Comparison of ENCODE assay signal across 17 cellular contexts in the genomic region with DNA sequence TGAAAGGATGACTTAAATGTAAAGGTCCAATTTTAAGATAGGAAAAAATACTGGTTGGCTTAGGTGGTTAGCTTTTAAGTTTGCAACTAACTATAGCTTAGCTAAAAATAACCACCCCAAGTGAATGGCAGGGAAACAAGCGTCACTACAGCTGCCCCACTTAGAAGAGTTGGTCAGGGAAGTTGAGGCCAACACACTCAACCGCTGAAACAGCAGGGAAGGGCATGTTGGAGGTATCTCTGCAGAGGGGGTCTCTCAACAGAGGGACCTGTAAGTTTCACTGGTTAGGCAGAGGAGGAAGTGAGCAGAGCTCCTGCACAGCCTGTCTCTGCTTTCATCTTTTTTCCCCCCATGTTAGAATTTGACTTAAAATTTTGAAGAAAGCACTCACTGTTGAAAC.
DNase-seq lines count a peak whose midpoint lies in the region; ATAC-seq, FAIRE-seq and TF ChIP-seq lines count a peak whose summit lies in the region.
"Had no signal": no experiment of that assay in that cellular context is flagged by ENCODE, and none has a peak within 500 bp of the region (broad histone marks: within the 10 kb centered on the region; RNA-seq: fewer than 3 reads in every experiment).

No MANE protein-coding gene starts in this region.

- H3K9me3 ChIP-seq in Karpas-422 (ENCODE audit: low read length): no peaks in the 10 kb centered on the region
- no peaks in the 10 kb centered on the region for H3K9me3 ChIP-seq in small intestine (ENCODE audit: control insufficient read depth, low read depth)
- H3K9me3 ChIP-seq: mucosa of descending colon, right lobe of liver, testis had no signal

- no peak for FAIRE-seq in small intestine (lab: Jason Lieb, UNC)

- H4K20me1 ChIP-seq in Karpas-422 (ENCODE audit: insufficient read depth, low read depth, low read length): no peaks in the 10 kb centered on the region

- H3K4me3 ChIP-seq in Karpas-422 (ENCODE audit: low read length): no peak overlapping the region
- H3K4me3 ChIP-seq in small intestine (ENCODE audit: low read depth in 1 of 2, low read length in 2 of 2): no peak overlapping the region
- H3K4me3 ChIP-seq: mucosa of descending colon, right lobe of liver, testis had no signal

- ATAC-seq in GM21619 (IDR thresholded peaks at IDR 0.05; ENCODE audit: unreplicated experiment): peak; percentile 48
- no peak for ATAC-seq in activated naive CD8-positive, alpha-beta T cell treated with anti-CD3 and anti-CD28 coated beads, Interleukin-2, amount 50 U/mL, for 24 hours

- H3K36me3 ChIP-seq in Karpas-422 (ENCODE audit: insufficient read depth, low read length) (no peaks in the 10 kb centered on the region), small intestine (ENCODE audit: control insufficient read depth in 2 of 2, insufficient read depth in 2 of 2, low read length in 2 of 2) (no peaks in the 10 kb centered on the region)
- H3K36me3 ChIP-seq: right lobe of liver had no signal

- CTCF ChIA-PET in Calu3 (lab: Charles Lee): no interaction called here

- no peaks in the 10 kb centered on the region for H3K9me3 Mint-ChIP-seq in osteocyte (ENCODE audit: unreplicated experiment)
- no peaks in the 10 kb centered on the region for H3K9me3 Mint-ChIP-seq in Calu3 (ENCODE audit: low read depth, unreplicated experiment)
- H3K9me3 Mint-ChIP-seq in activated naive CD8-positive, alpha-beta T cell treated with anti-CD3 and anti-CD28 coated beads, Interleukin-2, amount 50 U/mL, for 24 hours: no peaks in the 10 kb centered on the region
- H3K9me3 Mint-ChIP-seq: activated CD4-positive, alpha-beta T cell treated with anti-CD3 and anti-CD28 coated beads, Interleukin-2, amount 10 ng/mL, durations not matched to agents 24 days and 14 days had no signal

- no peak overlapping the region for H3K27ac ChIP-seq in Karpas-422 (ENCODE audit: low read length)
- no peak overlapping the region for H3K27ac ChIP-seq in small intestine (ENCODE audit: low read depth in 1 of 2, low read length in 1 of 2)
- H3K27ac ChIP-seq: right lobe of liver, testis had no signal

- peaks cover 11% of the 10 kb centered on the region for H3K36me3 Mint-ChIP-seq in osteocyte (ENCODE audit: unreplicated experiment)
- H3K36me3 Mint-ChIP-seq in Calu3 (ENCODE audit: insufficient read depth, unreplicated experiment): peaks cover 10% of the 10 kb centered on the region
- no peaks in the 10 kb centered on the region for H3K36me3 Mint-ChIP-seq in activated naive CD8-positive, alpha-beta T cell treated with anti-CD3 and anti-CD28 coated beads, Interleukin-2, amount 50 U/mL, for 24 hours (ENCODE audit: low read depth)

- no TSS peak for BruUV-seq in Calu3 (replicated peaks; lab: Mats Ljungman, UMichigan)

- 76 to 84% (median 78%) methylated on average over 2 of the region's 2 CpGs for WGBS in small intestine, 3 donors

- H3K9me2 ChIP-seq in Karpas-422 (replicated peaks; ENCODE audit: insufficient read depth, low read length): no peaks in the 10 kb centered on the region

- H2AFZ ChIP-seq in Karpas-422 (ENCODE audit: low read length): no peak overlapping the region

- H3K4me1 ChIP-seq in Karpas-422 (ENCODE audit: low read length): peaks cover 17% of the 10 kb centered on the region
- H3K4me1 ChIP-seq in small intestine (ENCODE audit: control insufficient read depth in 2 of 2, insufficient read depth in 1 of 2, low read depth in 1 of 2, low read length in 1 of 2): peaks cover 0 to 9% of the 10 kb centered on the region in 2 donors

- H3K4me1 Mint-ChIP-seq in osteocyte (ENCODE audit: unreplicated experiment): peaks cover 85% of the 10 kb centered on the region
- H3K4me1 Mint-ChIP-seq in Calu3 (ENCODE audit: low read depth, unreplicated experiment): peaks cover 63% of the 10 kb centered on the region
- peaks cover 13% of the 10 kb centered on the region for H3K4me1 Mint-ChIP-seq in activated naive CD8-positive, alpha-beta T cell treated with anti-CD3 and anti-CD28 coated beads, Interleukin-2, amount 50 U/mL, for 24 hours
- H3K4me1 Mint-ChIP-seq: activated CD4-positive, alpha-beta T cell treated with anti-CD3 and anti-CD28 coated beads, Interleukin-2, amount 10 ng/mL, durations not matched to agents 24 days and 14 days had no signal

- TF ChIP-seq CTCF in osteocyte (IDR thresholded peaks at IDR 0.05) (no peak), Calu3 (IDR thresholded peaks at IDR 0.05; ENCODE audit: unreplicated experiment) (no peak)

- peak overlapping the region; percentile 70 for H3K27ac Mint-ChIP-seq in osteocyte (ENCODE audit: unreplicated experiment)
- H3K27ac Mint-ChIP-seq in Calu3 (ENCODE audit: unreplicated experiment): no peak overlapping the region
- no peak overlapping the region for H3K27ac Mint-ChIP-seq in activated naive CD8-positive, alpha-beta T cell treated with anti-CD3 and anti-CD28 coated beads, Interleukin-2, amount 50 U/mL, for 24 hours
- H3K27ac Mint-ChIP-seq: activated CD4-positive, alpha-beta T cell treated with anti-CD3 and anti-CD28 coated beads, Interleukin-2, amount 10 ng/mL, durations not matched to agents 24 days and 14 days had no signal

- H3K4me3 Mint-ChIP-seq in osteocyte (ENCODE audit: unreplicated experiment): no peak overlapping the region
- H3K4me3 Mint-ChIP-seq in Calu3 (ENCODE audit: low read depth, unreplicated experiment): no peak overlapping the region
- no peak overlapping the region for H3K4me3 Mint-ChIP-seq in activated naive CD8-positive, alpha-beta T cell treated with anti-CD3 and anti-CD28 coated beads, Interleukin-2, amount 50 U/mL, for 24 hours
- H3K4me3 Mint-ChIP-seq: activated CD4-positive, alpha-beta T cell treated with anti-CD3 and anti-CD28 coated beads, Interleukin-2, amount 10 ng/mL, durations not matched to agents 24 days and 14 days had no signal

- H3K27me3 Mint-ChIP-seq in osteocyte (ENCODE audit: unreplicated experiment) (no peaks in the 10 kb centered on the region), Calu3 (ENCODE audit: unreplicated experiment) (no peaks in the 10 kb centered on the region)
- no peaks in the 10 kb centered on the region for H3K27me3 Mint-ChIP-seq in activated naive CD8-positive, alpha-beta T cell treated with anti-CD3 and anti-CD28 coated beads, Interleukin-2, amount 50 U/mL, for 24 hours

- H3K27me3 ChIP-seq in Karpas-422 (ENCODE audit: low read length): no peaks in the 10 kb centered on the region
- H3K27me3 ChIP-seq in small intestine (ENCODE audit: control insufficient read depth in 2 of 2, insufficient read depth in 2 of 2, low read length in 2 of 2): no peaks in the 10 kb centered on the region
- H3K27me3 ChIP-seq: right lobe of liver, testis had no signal

- peak overlapping the region; percentile 31 for H3K4me2 ChIP-seq in Karpas-422 (ENCODE audit: low read depth, low read length, poor library complexity, severe bottlenecking)

- no peak overlapping the region for H3K9ac ChIP-seq in Karpas-422 (ENCODE audit: low read length)

- no peaks in the 10 kb centered on the region for H3K79me2 ChIP-seq in Karpas-422 (ENCODE audit: low read length)

- intact Hi-C loops in Calu3 (cut with micrococcal nuclease; ENCODE audit: unreplicated experiment): no loop called here

- DNase-seq in SIG-M5 treated with dmso at 0.1 percent for 504 hours (lab: John Stamatoyannopoulos, UW; ENCODE audit: unreplicated experiment) (peak; percentile 66), SIG-M5 (lab: John Stamatoyannopoulos, UW) (no peak), Karpas-422 (no peak), osteocyte (ENCODE audit: extremely low spot score, unreplicated experiment) (no peak), Calu3 (no peak), small intestine (no peak)
- no peak for DNase-seq in activated naive CD8-positive, alpha-beta T cell treated with anti-CD3 and anti-CD28 coated beads, Interleukin-2, amount 50 U/mL, for 24 hours
- DNase-seq: 8988T; activated CD4-positive, alpha-beta T cell treated with anti-CD3 and anti-CD28 coated beads, Interleukin-2, amount 10 ng/mL, durations not matched to agents 24 days and 14 days; caudate nucleus; mucosa of descending colon; NCI-H1417; NCI-H774; right lobe of liver; SW 1271; testis had no signal
